In genomic region chr1:43991200-43991475, GRCh38 we compare ENCODE assay signal across 8 cellular contexts. TPM values are rescaled to one million over a fixed set of nuclear protein-coding genes. Genes with fewer than 3 reads are reported as not detected.
DNase-seq lines count a peak whose midpoint lies in the region; ATAC-seq, FAIRE-seq and TF ChIP-seq lines count a peak whose summit lies in the region.

No MANE protein-coding gene starts in this region.

- H3K79me2 ChIP-seq in endothelial cell of umbilical vein (ENCODE audit: control insufficient read depth, insufficient read depth, low read length), result no peaks in the 10 kb centered on the region

- DNase-seq in ELF-1 (ENCODE audit: low read depth, low spot score) (peak; percentile 72), NT2/D1 (ENCODE audit: low read depth, low spot score) (no peak), endothelial cell of umbilical vein (ENCODE audit: low read depth, low spot score) (no peak), ovary (no peak), foreskin melanocyte (no peak), HK-2 (ENCODE audit: unreplicated experiment) (no peak), LoVo (ENCODE audit: low spot score) (no peak)

- H3K36me3 ChIP-seq in NT2/D1 (ENCODE audit: insufficient read depth, insufficient read length, low read length), result peaks cover 31% of the 10 kb centered on the region
- H3K36me3 ChIP-seq in endothelial cell of umbilical vein (ENCODE audit: control insufficient read depth in 2 of 2, extremely low read depth in 1 of 2, insufficient read depth in 2 of 2, low read length in 2 of 2), result peaks cover 0 to 1% of the 10 kb centered on the region in 2 experiments
- H3K36me3 ChIP-seq in ovary, result no peaks in the 10 kb centered on the region

- H3K4me2 ChIP-seq in endothelial cell of umbilical vein (ENCODE audit: insufficient read depth, low read length), result peak overlapping the region; percentile 67

- H2AFZ ChIP-seq in endothelial cell of umbilical vein (ENCODE audit: low read depth, low read length), result peak overlapping the region; percentile 58

- H3K9me3 ChIP-seq in NT2/D1 (ENCODE audit: insufficient read depth, low read length) (no peaks in the 10 kb centered on the region), endothelial cell of umbilical vein (replicated peaks; ENCODE audit: control insufficient read depth, insufficient read depth, low read length) (no peaks in the 10 kb centered on the region), ovary (no peaks in the 10 kb centered on the region)

- H3K9ac ChIP-seq in NT2/D1 (ENCODE audit: insufficient read length, low read depth), result peak overlapping the region; percentile 91
- H3K9ac ChIP-seq in endothelial cell of umbilical vein (replicated peaks; ENCODE audit: extremely low read depth, insufficient read depth, low read length), result peak overlapping the region; percentile 38

- peaks cover 18% of the 10 kb centered on the region for H3K4me1 ChIP-seq in NT2/D1 (ENCODE audit: insufficient read depth, insufficient read length)
- H3K4me1 ChIP-seq in endothelial cell of umbilical vein (ENCODE audit: control insufficient read depth, extremely low read depth, insufficient read depth, low read length), result peaks cover 7% of the 10 kb centered on the region
- peaks cover 1% of the 10 kb centered on the region for H3K4me1 ChIP-seq in ovary (ENCODE audit: insufficient read depth)

- FAIRE-seq in endothelial cell of umbilical vein (lab: Jason Lieb, UNC), result no peak

- no peak for TF ChIP-seq EP300 in ovary (IDR thresholded peaks at IDR 0.05)

- H3K9me1 ChIP-seq in endothelial cell of umbilical vein (replicated peaks; ENCODE audit: control insufficient read depth, extremely low read depth, insufficient read depth, low read length), result no peaks in the 10 kb centered on the region

- no TSS peak for BruUV-seq in endothelial cell of umbilical vein (replicated peaks; lab: Mats Ljungman, UMichigan)

- intact Hi-C loops in endothelial cell of umbilical vein (cut with micrococcal nuclease), result loop anchor here (1.0 to 5.0 kb wide), 3 partner anchors 11 to 229 kb away; partner anchors contain the start of gene SLC6A9
- intact Hi-C loops in ovary (cut with DNase I), result loop anchor here in 1 of 4 donors (5.0 kb wide), 1 partner anchor 646 kb away; no protein-coding TSS in a partner anchor

- H3K4me3 ChIP-seq in NT2/D1 (ENCODE audit: insufficient read length, low read depth) (peak overlapping the region; percentile 79), endothelial cell of umbilical vein (replicated peaks in 1 of 3; ENCODE audit: insufficient read depth in 1 of 3, low read depth in 1 of 3, low read length in 3 of 3) (peak overlapping the region; percentile 39 to 55 (median 49)), ovary (peak overlapping the region; percentile 62)

- CTCF ChIA-PET in endothelial cell of umbilical vein (lab: Charles Lee), result interaction anchor here (0.9 to 3.0 kb wide), 4 partner anchors 15 to 228 kb away, joined by 3 to 12 read pairs (median 6); partner anchors contain the start of gene ATP6V0B

- WGBS in ovary, 3 donors, result 1 to 2% (median 1%) methylated on average over 10 of the region's 10 CpGs

- dilution Hi-C loops in endothelial cell of umbilical vein (cut with MboI; ENCODE audit: extremely low pct_ligation_motif_present, low sequenced_read_pairs), result no loop called here

- POLR2A ChIA-PET in endothelial cell of umbilical vein (lab: Charles Lee), result no interaction called here

- H3K27me3 ChIP-seq in NT2/D1 (ENCODE audit: insufficient read depth, insufficient read length), result no peaks in the 10 kb centered on the region
- H3K27me3 ChIP-seq in endothelial cell of umbilical vein (ENCODE audit: control insufficient read depth in 2 of 2, insufficient read depth in 2 of 2, low read length in 2 of 2), result no peaks in the 10 kb centered on the region
- no peaks in the 10 kb centered on the region for H3K27me3 ChIP-seq in ovary

- H3K27ac ChIP-seq in endothelial cell of umbilical vein (ENCODE audit: insufficient read depth, low read depth, low read length) (no peak overlapping the region), ovary (peak overlapping the region in 1 of 2 donors; percentile 51)

- TF ChIP-seq POLR2A in endothelial cell of umbilical vein (IDR thresholded peaks at IDR 0.05; ENCODE audit: low read depth, low read length), result no peak
- TF ChIP-seq POLR2A in ovary (IDR thresholded peaks at IDR 0.05), result no peak

- H4K20me1 ChIP-seq in endothelial cell of umbilical vein (replicated peaks; ENCODE audit: control insufficient read depth, extremely low read depth, insufficient read depth, low read length), result no peaks in the 10 kb centered on the region

- TF ChIP-seq CTCF in endothelial cell of umbilical vein (IDR thresholded peaks at IDR 0.05; ENCODE audit: extremely low read depth in 1 of 2, insufficient read depth in 1 of 2, low read depth in 1 of 2, low read length in 2 of 2), result no peak
- no peak for TF ChIP-seq CTCF in ovary (IDR thresholded peaks at IDR 0.05)

- no peak for ATAC-seq in GM21381 (IDR thresholded peaks at IDR 0.05; ENCODE audit: unreplicated experiment)

TF ChIP-seq in endothelial cell of umbilical vein, 7 proteins besides CTCF, POLR2A, EP300 and RAD21:
- no peak for TF ChIP-seq EZH2 (IDR thresholded peaks at IDR 0.05; ENCODE audit: borderline replicate concordance, low read depth, low read length, severe bottlenecking)
- TF ChIP-seq GATA2 (IDR thresholded peaks at IDR 0.05; ENCODE audit: insufficient read depth, insufficient read length, low read depth, low read length), result no peak
- no peak for TF ChIP-seq POLR2AphosphoS5 (IDR thresholded peaks at IDR 0.05; ENCODE audit: insufficient read depth, low read depth, low read length)
- TF ChIP-seq FOS (IDR thresholded peaks at IDR 0.05; ENCODE audit: borderline replicate concordance, insufficient read depth, low read length), result no peak
TF ChIP-seq in endothelial cell of umbilical vein: peak in this region for 0.

RNA-seq across cellular contexts. Expression of gene CCDC24, which starts 0.3 kb away (rescaled TPM):
- total RNA-seq in endothelial cell of umbilical vein (2.2 and 2.8 TPM in 2 replicates), ovary (10 to 100 TPM in 1 of 7 donors, 1 to 10 TPM in 6; 2.1 to 23.3 (median 7.3) TPM)
- polyA plus RNA-seq in endothelial cell of umbilical vein (3.1 and 3.4 TPM in 2 replicates), ovary (1 to 10 TPM; 1.1 to 6.2 TPM)
- polyA plus RNA-seq in endothelial cell of umbilical vein (2011; cell fraction: cytosol; rRNA removed), result 1.3 and 2.4 TPM in 2 replicates
- polyA plus RNA-seq in endothelial cell of umbilical vein (2011; cell fraction: nucleus; rRNA removed), result 4.5 and 6.8 TPM in 2 replicates
- 2.6 and 2.8 TPM in 2 replicates for polyA plus RNA-seq in endothelial cell of umbilical vein (2012)
- 0.45 and 0.46 TPM in 2 replicates for polyA minus RNA-seq in endothelial cell of umbilical vein
- not detected for polyA minus RNA-seq in endothelial cell of umbilical vein (2011; cell fraction: cytosol; rRNA and poly(A)+ RNA removed)
- polyA minus RNA-seq in endothelial cell of umbilical vein (2011; cell fraction: nucleus; rRNA and poly(A)+ RNA removed), result 0.63 and 1.7 TPM in 2 replicates

RNA-seq across cellular contexts. Expression of gene B4GALT2, which starts 12.1 kb away (rescaled TPM):
- total RNA-seq in endothelial cell of umbilical vein (77.7 and 80.0 TPM in 2 replicates), ovary (10 to 100 TPM; 11.9 to 51.3 (median 33.9) TPM)
- polyA plus RNA-seq in endothelial cell of umbilical vein (103 and 145 TPM in 2 replicates), ovary (10 to 100 TPM; 14.4 to 22.1 TPM)
- 50.3 and 64.8 TPM in 2 replicates for polyA plus RNA-seq in endothelial cell of umbilical vein (2011; cell fraction: cytosol; rRNA removed)
- 26.6 and 28.8 TPM in 2 replicates for polyA plus RNA-seq in endothelial cell of umbilical vein (2011; cell fraction: nucleus; rRNA removed)
- 56.9 and 64.4 TPM in 2 replicates for polyA plus RNA-seq in endothelial cell of umbilical vein (2012)
- polyA minus RNA-seq in endothelial cell of umbilical vein, result 55.0 and 72.4 TPM in 2 replicates
- polyA minus RNA-seq in endothelial cell of umbilical vein (2011; cell fraction: cytosol; rRNA and poly(A)+ RNA removed), result 29.3 TPM
- polyA minus RNA-seq in endothelial cell of umbilical vein (2011; cell fraction: nucleus; rRNA and poly(A)+ RNA removed), result 14.2 and 20.9 TPM in 2 replicates

RNA-seq across cellular contexts. Expression of gene ATP6V0B, which starts 16.4 kb away (rescaled TPM):
- total RNA-seq in endothelial cell of umbilical vein, result 105 and 110 TPM in 2 replicates
- 325 and 372 TPM in 2 replicates for polyA plus RNA-seq in endothelial cell of umbilical vein
- 176 and 182 TPM in 2 replicates for polyA plus RNA-seq in endothelial cell of umbilical vein (2011; cell fraction: cytosol; rRNA removed)
- 135 and 137 TPM in 2 replicates for polyA plus RNA-seq in endothelial cell of umbilical vein (2011; cell fraction: nucleus; rRNA removed)
- polyA plus RNA-seq in endothelial cell of umbilical vein (2012), result 71.5 and 78.9 TPM in 2 replicates
- polyA minus RNA-seq in endothelial cell of umbilical vein, result 110 and 148 TPM in 2 replicates
- polyA minus RNA-seq in endothelial cell of umbilical vein (2011; cell fraction: cytosol; rRNA and poly(A)+ RNA removed), result 104 TPM
- 28.4 and 32.8 TPM in 2 replicates for polyA minus RNA-seq in endothelial cell of umbilical vein (2011; cell fraction: nucleus; rRNA and poly(A)+ RNA removed)
- 100 to 1,000 TPM in 1 of 7 donors, 10 to 100 TPM in 6; 46.1 to 108 (median 66.9) TPM for total RNA-seq in ovary
- polyA plus RNA-seq in ovary, result 10 to 100 TPM; 74.4 to 76.1 TPM

RNA-seq across cellular contexts. Expression of gene DPH2, which starts 21.3 kb away (rescaled TPM):
- total RNA-seq in endothelial cell of umbilical vein (26.6 and 28.1 TPM in 2 replicates), ovary (10 to 100 TPM in 6 of 7 donors, 1 to 10 TPM in 1; 7.2 to 27.0 (median 16.2) TPM)
- polyA plus RNA-seq in endothelial cell of umbilical vein (59.1 and 59.6 TPM in 2 replicates), ovary (10 to 100 TPM in 1 of 2 donors, 1 to 10 TPM in 1; 8.5 to 12.7 TPM)
- polyA plus RNA-seq in endothelial cell of umbilical vein (2011; cell fraction: cytosol; rRNA removed), result 34.0 and 36.6 TPM in 2 replicates
- 110 and 115 TPM in 2 replicates for polyA plus RNA-seq in endothelial cell of umbilical vein (2011; cell fraction: nucleus; rRNA removed)
- polyA plus RNA-seq in endothelial cell of umbilical vein (2012), result 19.2 and 24.4 TPM in 2 replicates
- 36.3 and 47.4 TPM in 2 replicates for polyA minus RNA-seq in endothelial cell of umbilical vein
- polyA minus RNA-seq in endothelial cell of umbilical vein (2011; cell fraction: cytosol; rRNA and poly(A)+ RNA removed), result 31.5 TPM
- polyA minus RNA-seq in endothelial cell of umbilical vein (2011; cell fraction: nucleus; rRNA and poly(A)+ RNA removed), result 28.1 and 35.4 TPM in 2 replicates

RNA-seq across cellular contexts. Expression of gene SLC6A9, which starts 40.1 kb away (rescaled TPM):
- total RNA-seq in endothelial cell of umbilical vein (1.3 and 1.5 TPM in 2 replicates), ovary (10 to 100 TPM in 1 of 7 donors, 1 to 10 TPM in 6; 1.1 to 74.1 (median 4.6) TPM)
- polyA plus RNA-seq in endothelial cell of umbilical vein (0.80 and 0.81 TPM in 2 replicates), ovary (10 to 100 TPM in 1 of 2 donors, 1 to 10 TPM in 1; 2.1 to 14.1 TPM)
- 0.32 and 0.72 TPM in 2 replicates for polyA plus RNA-seq in endothelial cell of umbilical vein (2011; cell fraction: cytosol; rRNA removed)
- polyA plus RNA-seq in endothelial cell of umbilical vein (2011; cell fraction: nucleus; rRNA removed), result 0.97 and 1.1 TPM in 2 replicates
- polyA plus RNA-seq in endothelial cell of umbilical vein (2012), result 0.62 and 0.70 TPM in 2 replicates
- polyA minus RNA-seq in endothelial cell of umbilical vein, result 1.5 and 2.2 TPM in 2 replicates
- 49.0 TPM for polyA minus RNA-seq in endothelial cell of umbilical vein (2011; cell fraction: cytosol; rRNA and poly(A)+ RNA removed)
- polyA minus RNA-seq in endothelial cell of umbilical vein (2011; cell fraction: nucleus; rRNA and poly(A)+ RNA removed), result 0.58 and 1.3 TPM in 2 replicates
